Comparison of ENCODE assay signal across 13 cellular contexts in genomic region chrX:39518451-39519212, GRCh38.
DNase-seq lines count a peak whose midpoint lies in the region; TF ChIP-seq lines count a peak whose summit lies in the region.
"Had no signal": no experiment of that assay in that cellular context is flagged by ENCODE, and none has a peak within 500 bp of the region (broad histone marks: within the 10 kb centered on the region; RNA-seq: fewer than 3 reads in every experiment).

No MANE protein-coding gene starts in this region.

- H3K27me3 Mint-ChIP-seq in nephron (ENCODE audit: low read depth) (peaks cover 3% of the 10 kb centered on the region), endothelial cell (ENCODE audit: unreplicated experiment) (no peaks in the 10 kb centered on the region)

- H3K27ac ChIP-seq in ectodermal cell (ENCODE audit: insufficient read depth, low read depth, low read length, poor library complexity, severe bottlenecking): peak overlapping the region; percentile 16
- H3K27ac ChIP-seq in thyroid gland: peak overlapping the region in 2 of 3 donors; percentile 30 to 46

- peaks cover 20% of the 10 kb centered on the region for H3K9me3 Mint-ChIP-seq in nephron
- H3K9me3 Mint-ChIP-seq in endothelial cell (ENCODE audit: unreplicated experiment): no peaks in the 10 kb centered on the region
- H3K9me3 Mint-ChIP-seq: natural killer cell treated with Interleukin-12 subunit alpha and Interleukin-12 subunit beta and Interleukin-15 and Interleukin-18, amount 100 ng/mL, for 72 hours had no signal

- TF ChIP-seq CTCF in nephron (IDR thresholded peaks at IDR 0.05; ENCODE audit: unreplicated experiment in 3 of 3) (no peak), thyroid gland (IDR thresholded peaks at IDR 0.05) (no peak), endothelial cell (IDR thresholded peaks at IDR 0.05; ENCODE audit: unreplicated experiment) (no peak)

- H3K4me3 Mint-ChIP-seq in nephron (peak overlapping the region in 2 of 3 experiments; percentile 57 to 73), endothelial cell (ENCODE audit: unreplicated experiment) (no peak overlapping the region)
- H3K4me3 Mint-ChIP-seq: natural killer cell treated with Interleukin-12 subunit alpha and Interleukin-12 subunit beta and Interleukin-15 and Interleukin-18, amount 100 ng/mL, for 72 hours had no signal

- peaks cover 54% of the 10 kb centered on the region for H3K4me1 Mint-ChIP-seq in nephron
- H3K4me1 Mint-ChIP-seq in endothelial cell (ENCODE audit: unreplicated experiment): no peaks in the 10 kb centered on the region

- no peak for TF ChIP-seq POLR2A in thyroid gland (IDR thresholded peaks at IDR 0.05)

- H3K36me3 ChIP-seq in ectodermal cell (ENCODE audit: control insufficient read depth, insufficient read depth, low read length): no peaks in the 10 kb centered on the region
- no peaks in the 10 kb centered on the region for H3K36me3 ChIP-seq in thyroid gland
- H3K36me3 ChIP-seq: uterus had no signal

- H3K9me3 ChIP-seq in ectodermal cell (ENCODE audit: control insufficient read depth, low read length) (no peaks in the 10 kb centered on the region), thyroid gland (no peaks in the 10 kb centered on the region)
- H3K9me3 ChIP-seq: uterus had no signal

- WGBS in ectodermal cell, 2 experiments: 45 to 55% methylated on average over 29 of the region's 29 CpGs
- 38 to 45% methylated on average over 13 to 15 of the region's 29 CpGs for WGBS in thyroid gland, 2 donors

- H3K36me3 Mint-ChIP-seq in nephron (ENCODE audit: low read depth) (peaks cover 7% of the 10 kb centered on the region), endothelial cell (ENCODE audit: low read depth, unreplicated experiment) (no peaks in the 10 kb centered on the region)
- H3K36me3 Mint-ChIP-seq: natural killer cell treated with Interleukin-12 subunit alpha and Interleukin-12 subunit beta and Interleukin-15 and Interleukin-18, amount 100 ng/mL, for 72 hours had no signal

- intact Hi-C loops in thyroid gland (cut with DNase I): no loop called here

- H3K27me3 ChIP-seq in ectodermal cell (ENCODE audit: control insufficient read depth, insufficient read depth, low read length, poor library complexity, severe bottlenecking): no peaks in the 10 kb centered on the region
- no peaks in the 10 kb centered on the region for H3K27me3 ChIP-seq in thyroid gland
- H3K27me3 ChIP-seq: uterus had no signal

- no peak overlapping the region for H3K4me3 ChIP-seq in ectodermal cell (ENCODE audit: insufficient read depth, low read depth, low read length)
- H3K4me3 ChIP-seq in thyroid gland (replicated peaks in 1 of 3): no peak overlapping the region
- H3K4me3 ChIP-seq: uterus had no signal

- peak overlapping the region; percentile 93 to 97 (median 95) for H3K27ac Mint-ChIP-seq in nephron
- H3K27ac Mint-ChIP-seq in endothelial cell (ENCODE audit: unreplicated experiment): no peak overlapping the region
- H3K27ac Mint-ChIP-seq: natural killer cell treated with Interleukin-12 subunit alpha and Interleukin-12 subunit beta and Interleukin-15 and Interleukin-18, amount 100 ng/mL, for 72 hours had no signal

- H3K4me1 ChIP-seq in ectodermal cell (ENCODE audit: control insufficient read depth, insufficient read depth, low read length): no peaks in the 10 kb centered on the region
- H3K4me1 ChIP-seq in thyroid gland: peaks cover 0 to 4% of the 10 kb centered on the region in 2 donors
- H3K4me1 ChIP-seq: uterus had no signal

- DNase-seq in NCI-H2171 treated with DMSO at 0.1 percent for 48 hours (lab: John Stamatoyannopoulos, UW): peak; percentile 44
- no peak for DNase-seq in NCI-H2171 (lab: John Stamatoyannopoulos, UW)
- peak in 1 of 2 donors; percentile 59 for DNase-seq in thyroid gland
- DNase-seq in LoVo (ENCODE audit: low spot score): no peak
- no peak for DNase-seq in endothelial cell (ENCODE audit: low spot score)
- DNase-seq in activated CD4-positive, CD25-positive, alpha-beta regulatory T cell (lab: John Stamatoyannopoulos, UW): no peak
- DNase-seq: activated CD4-positive, alpha-beta T cell treated with anti-CD3 and anti-CD28 coated beads, Interleukin-2, amount 50 U/mL, for 1 hour; activated naive CD4-positive, alpha-beta T cell; NCI-H226 had no signal
